Comparison of ENCODE assay signal across 26 cellular contexts in genomic region chr12:40988335-40988734, GRCh38.
"Had no signal": no experiment of that assay in that cellular context is flagged by ENCODE, and none has a peak within 500 bp of the region (broad histone marks: within the 10 kb centered on the region; RNA-seq: fewer than 3 reads in every experiment).

No MANE protein-coding gene starts in this region.

- H3K4me1 Mint-ChIP-seq: endodermal cell; immature natural killer cell; naive B cell; neural crest cell; stimulated activated naive B cell treated with anti-CD40 and anti-IgM and Interleukin-4, amounts not matched to agents 10 μg/mL and 1 μg/mL and 100 μg/mL, for 72 hours; stimulated activated naive CD8-positive, alpha-beta T cell treated with anti-CD3 and anti-CD28 coated beads, Interleukin-15, amount 100 ng/mL, for 72 hours had no signal

- H3K36me3 Mint-ChIP-seq: naive B cell had no signal

- H3K27ac ChIP-seq: colonic mucosa, gastrocnemius medialis, left ventricle myocardium inferior, lower lobe of right lung, ovary, right lobe of liver, skin epidermis, upper lobe of left lung had no signal

- H3K9me3 Mint-ChIP-seq: endodermal cell had no signal

- H3K9me3 ChIP-seq: colonic mucosa, gastrocnemius medialis, lower lobe of right lung, ovary, right lobe of liver, upper lobe of left lung, uterus had no signal

- H3K27me3 ChIP-seq: colonic mucosa, gastrocnemius medialis, ovary, right lobe of liver, upper lobe of left lung, uterus had no signal

- H3K36me3 ChIP-seq: colonic mucosa, gastrocnemius medialis, left ventricle myocardium inferior, lower lobe of right lung, ovary, right lobe of liver, upper lobe of left lung, uterus had no signal

- H3K27ac Mint-ChIP-seq: endodermal cell; immature natural killer cell; naive B cell; progenitor cell of endocrine pancreas; stimulated activated naive B cell treated with anti-CD40 and anti-IgM and Interleukin-4, amounts not matched to agents 10 μg/mL and 1 μg/mL and 100 μg/mL, for 72 hours; stimulated activated naive CD8-positive, alpha-beta T cell treated with anti-CD3 and anti-CD28 coated beads, Interleukin-15, amount 100 ng/mL, for 72 hours had no signal

- DNase-seq: caudate nucleus; colonic mucosa; dermis blood vessel endothelial cell; effector CD4-positive, alpha-beta T cell; endodermal cell; erythroblast; gastrocnemius medialis; immature natural killer cell; left ventricle myocardium inferior; lower lobe of right lung; mesenchymal stem cell; midbrain; naive B cell; nucleus accumbens; ovary; retina; right lobe of liver; stimulated activated CD4-positive, alpha-beta T cell treated with anti-CD3 and anti-CD28 coated beads, Interleukin-2, amount 100 ng/mL, for 24 hours; stimulated activated CD4-positive, alpha-beta T cell treated with anti-CD3 and anti-CD28 coated beads, Interleukin-4, amount 100 ng/mL, for 4 hours; stimulated activated naive B cell treated with anti-CD40 and anti-IgM and Interleukin-4, amounts not matched to agents 10 μg/mL and 1 μg/mL and 100 μg/mL, for 72 hours; stimulated activated naive CD8-positive, alpha-beta T cell treated with anti-CD3 and anti-CD28 coated beads, Interleukin-15, amount 100 ng/mL, for 72 hours; upper lobe of left lung; uterus had no signal

- H3K4me3 Mint-ChIP-seq: endodermal cell; immature natural killer cell; naive B cell; neural crest cell; stimulated activated naive B cell treated with anti-CD40 and anti-IgM and Interleukin-4, amounts not matched to agents 10 μg/mL and 1 μg/mL and 100 μg/mL, for 72 hours; stimulated activated naive CD8-positive, alpha-beta T cell treated with anti-CD3 and anti-CD28 coated beads, Interleukin-15, amount 100 ng/mL, for 72 hours had no signal

- H3K4me1 ChIP-seq: colonic mucosa, gastrocnemius medialis, left ventricle myocardium inferior, lower lobe of right lung, right lobe of liver, upper lobe of left lung, uterus had no signal

- H3K27me3 Mint-ChIP-seq: naive B cell; progenitor cell of endocrine pancreas; stimulated activated naive B cell treated with anti-CD40 and anti-IgM and Interleukin-4, amounts not matched to agents 10 μg/mL and 1 μg/mL and 100 μg/mL, for 72 hours; stimulated activated naive CD8-positive, alpha-beta T cell treated with anti-CD3 and anti-CD28 coated beads, Interleukin-15, amount 100 ng/mL, for 72 hours had no signal

- H3K4me3 ChIP-seq: colonic mucosa, gastrocnemius medialis, left ventricle myocardium inferior, lower lobe of right lung, ovary, right lobe of liver, skin epidermis, upper lobe of left lung, uterus had no signal

- ATAC-seq: gastrocnemius medialis; lower lobe of right lung; right lobe of liver; stimulated activated naive B cell treated with anti-CD40 and anti-IgM and Interleukin-4, amounts not matched to agents 10 μg/mL and 1 μg/mL and 100 μg/mL, for 72 hours; stimulated activated naive CD8-positive, alpha-beta T cell treated with anti-CD3 and anti-CD28 coated beads, Interleukin-15, amount 100 ng/mL, for 72 hours had no signal
